In the genomic region with DNA sequence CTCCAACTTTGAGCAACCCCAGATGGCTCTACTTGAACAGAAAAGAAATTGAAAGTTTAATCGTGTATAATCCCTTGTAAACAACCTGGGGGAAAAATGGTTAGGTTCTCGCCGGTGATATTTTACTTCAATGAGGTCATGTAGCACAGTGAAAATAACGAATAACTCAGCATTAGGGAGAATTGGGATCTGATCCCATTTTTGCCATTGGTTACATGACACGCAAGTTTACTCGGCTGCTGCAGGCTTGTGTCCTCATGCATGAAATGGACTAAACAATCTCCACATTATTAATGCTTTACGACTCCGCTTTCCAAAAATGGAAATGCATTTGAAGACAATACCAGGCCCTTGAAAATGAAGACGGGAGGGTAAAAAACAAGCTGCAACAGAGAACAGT, we compare ENCODE assay signal across 11 cellular contexts. TPM values are rescaled to one million over a fixed set of nuclear protein-coding genes. Genes with fewer than 3 reads are reported as not detected.
A peak's percentile ranks its signal among the peaks of the same experiment; 100 is the strongest.
DNase-seq lines count a peak whose midpoint lies in the region; ATAC-seq, FAIRE-seq and TF ChIP-seq lines count a peak whose summit lies in the region.
"Had no signal": no experiment of that assay in that cellular context is flagged by ENCODE, and none has a peak within 500 bp of the region (broad histone marks: within the 10 kb centered on the region; RNA-seq: fewer than 3 reads in every experiment).

No MANE protein-coding gene starts in this region.

- WGBS in GM12878 (ENCODE audit: insufficient coverage, insufficient replicate concordance, low lambda C conversion rate, missing lambda C conversion rate) = 73% methylated on average over 9 of the region's 9 CpGs

- H3F3A ChIP-seq in neural progenitor cell (ENCODE audit: low read depth) = no peaks in the 10 kb centered on the region

- H3K27ac ChIP-seq in Karpas-422 (ENCODE audit: low read length) = peak overlapping the region; percentile 100
- H3K27ac ChIP-seq in GM12878 (ENCODE audit: control insufficient read depth, insufficient read depth) = no peak overlapping the region
- no peak overlapping the region for H3K27ac ChIP-seq in neural progenitor cell

- H3K79me2 ChIP-seq in Karpas-422 (ENCODE audit: low read length) (peaks cover 3% of the 10 kb centered on the region; the same call in 1 of the 2 replicates), GM12878 (ENCODE audit: control insufficient read depth, insufficient read depth, low read length) (no peaks in the 10 kb centered on the region), neural progenitor cell (ENCODE audit: low read depth) (no peaks in the 10 kb centered on the region)

- no peaks in the 10 kb centered on the region for H3K36me3 Mint-ChIP-seq in neural progenitor cell

- peak; percentile 41 for DNase-seq in G401 (ENCODE audit: low spot score)
- peak; percentile 55 for DNase-seq in Karpas-422
- DNase-seq in GM12878 (ENCODE audit: low read depth, low spot score) = no peak
- DNase-seq in neural progenitor cell (ENCODE audit: low spot score) = peak; percentile 13
- DNase-seq in iPS-NIHi11 (ENCODE audit: low spot score) = no peak
- DNase-seq: effector CD4-positive, alpha-beta T cell; NCI-H510A; posterior cingulate gyrus had no signal

- H3K9me2 ChIP-seq in Karpas-422 (replicated peaks; ENCODE audit: insufficient read depth, low read length) = no peaks in the 10 kb centered on the region

- peak overlapping the region; percentile 31 for H3K4me3 ChIP-seq in Karpas-422 (ENCODE audit: low read length)
- H3K4me3 ChIP-seq in GM12878 = peak overlapping the region; percentile 38; the same call in 1 of the 2 replicates
- no peak overlapping the region for H3K4me3 ChIP-seq in neural progenitor cell

- in situ Hi-C loops in G401 (cut with HindIII; ENCODE audit: low sequenced_read_pairs) = no loop called here
- in situ Hi-C loops in GM12878 (cut with MboI) = loop anchor here (5.0 to 25.0 kb wide), 2 partner anchors 138 to 598 kb away; a partner anchor contains a TSS

- no peak for FAIRE-seq in GM12878 (lab: Jason Lieb, UNC)
- FAIRE-seq: HepG2 had no signal

- H2AFZ ChIP-seq in Karpas-422 (ENCODE audit: low read length) = no peak overlapping the region
- H2AFZ ChIP-seq in GM12878 (ENCODE audit: control insufficient read depth, low read depth, low read length) = peak overlapping the region; percentile 36; the same call in 1 of the 2 replicates
- H2AFZ ChIP-seq in neural progenitor cell (replicated peaks) = no peak overlapping the region

- peak overlapping the region; percentile 56 for H3K4me2 ChIP-seq in Karpas-422 (ENCODE audit: low read depth, low read length, poor library complexity, severe bottlenecking)
- peak overlapping the region; percentile 67; the same call in 1 of the 2 replicates for H3K4me2 ChIP-seq in GM12878 (ENCODE audit: control insufficient read depth, insufficient read depth)
- no peak overlapping the region for H3K4me2 ChIP-seq in neural progenitor cell

- H3K4me1 ChIP-seq in Karpas-422 (ENCODE audit: low read length) = peaks cover 77% of the 10 kb centered on the region
- H3K4me1 ChIP-seq in GM12878 (ENCODE audit: control insufficient read depth, insufficient read depth, low read length) = peaks cover 24% of the 10 kb centered on the region
- no peaks in the 10 kb centered on the region for H3K4me1 ChIP-seq in neural progenitor cell

- TF ChIP-seq RAD21 in GM12878 (IDR thresholded peaks at IDR 0.05; ENCODE audit: insufficient read depth, low read depth, low read length) = no peak

- no peaks in the 10 kb centered on the region for H3K9me3 Mint-ChIP-seq in neural progenitor cell

- POLR2A ChIA-PET in GM12878 (lab: Charles Lee) = interaction anchor here (1.2 kb wide), 1 partner anchor 77 kb away, joined by 4 read pairs; no protein-coding TSS in a partner anchor

- H3K27me3 Mint-ChIP-seq in neural progenitor cell (ENCODE audit: insufficient read depth, low read depth) = no peaks in the 10 kb centered on the region

- SMC1A ChIA-PET in GM12878 (lab: Charles Lee; ENCODE audit: uncharacterized antibody, unreplicated experiment) = interaction anchor here (0.9 to 9.1 kb wide), 7 partner anchors 17 to 233 kb away, joined by 3 to 60 read pairs (median 4); a partner anchor contains a TSS

- no peaks in the 10 kb centered on the region for H3K36me3 ChIP-seq in Karpas-422 (ENCODE audit: insufficient read depth, low read length)
- H3K36me3 ChIP-seq in GM12878 (ENCODE audit: control insufficient read depth in 2 of 2, insufficient read depth in 2 of 2, low read length in 1 of 2) = no peaks in the 10 kb centered on the region
- H3K36me3 ChIP-seq in neural progenitor cell = no peaks in the 10 kb centered on the region

- TF ChIP-seq CTCF in GM12878 (IDR thresholded peaks at IDR 0.05 in 2 of 3, conservative IDR thresholded peaks at IDR 0.05 in 1 of 3; ENCODE audit: control insufficient read depth in 2 of 3, extremely low read depth in 1 of 3, insufficient read depth in 1 of 3, low read depth in 3 of 3, low read length in 3 of 3) = no peak
- TF ChIP-seq CTCF in neural progenitor cell (IDR thresholded peaks at IDR 0.05) = no peak

- H3K9me3 ChIP-seq in Karpas-422 (ENCODE audit: low read length) = no peaks in the 10 kb centered on the region
- H3K9me3 ChIP-seq in GM12878 (replicated peaks; ENCODE audit: control insufficient read depth, insufficient read depth, low read length) = no peaks in the 10 kb centered on the region
- no peaks in the 10 kb centered on the region for H3K9me3 ChIP-seq in neural progenitor cell (ENCODE audit: low read depth)

- intact Hi-C loops in GM12878 (cut with micrococcal nuclease; ENCODE audit: unreplicated experiment) = loop anchor here (2.0 to 5.0 kb wide), 2 partner anchors 42 to 112 kb away; no protein-coding TSS in a partner anchor

- ATAC-seq in GM12878 (no peak), HG03175 (IDR thresholded peaks at IDR 0.05; ENCODE audit: unreplicated experiment) (no peak), SK-N-SH treated with all-trans-retinoic acid at 6 μM for 48 hours (no peak)

- peaks cover 27% of the 10 kb centered on the region for H3K4me1 Mint-ChIP-seq in neural progenitor cell

- CTCF ChIA-PET in GM12878 (lab: Yijun Ruan, JAX) = interaction anchor here (0.9 to 4.9 kb wide), 18 partner anchors 10 to 259 kb away, joined by 3 to 33 read pairs (median 4); no protein-coding TSS in a partner anchor

- H3K4me3 Mint-ChIP-seq in neural progenitor cell = peak overlapping the region; percentile 60

- no TSS peak for BruUV-seq in GM12878 (replicated peaks; lab: Mats Ljungman, UMichigan)

- TF ChIP-seq POLR2A in GM12878 (IDR thresholded peaks at IDR 0.05; ENCODE audit: low read depth, low read length) = no peak

- RAD21 ChIA-PET in GM12878 (lab: Charles Lee; ENCODE audit: unreplicated experiment) = interaction anchor here (1.3 to 3.3 kb wide), 5 partner anchors 10 to 136 kb away, joined by 3 to 16 read pairs (median 5); a partner anchor contains a TSS

- H3K27me3 ChIP-seq in Karpas-422 (ENCODE audit: low read length) (no peaks in the 10 kb centered on the region), GM12878 (replicated peaks in 1 of 2; ENCODE audit: control insufficient read depth in 2 of 2, insufficient read depth in 2 of 2, low read length in 1 of 2) (no peaks in the 10 kb centered on the region), neural progenitor cell (peaks cover 22% of the 10 kb centered on the region)

- no peaks in the 10 kb centered on the region for H4K20me1 ChIP-seq in Karpas-422 (ENCODE audit: insufficient read depth, low read depth, low read length)
- no peaks in the 10 kb centered on the region for H4K20me1 ChIP-seq in GM12878 (ENCODE audit: control insufficient read depth, insufficient read depth)
- H4K20me1 ChIP-seq in neural progenitor cell (ENCODE audit: low read depth) = no peaks in the 10 kb centered on the region

- peak overlapping the region; percentile 46 for H3K9ac ChIP-seq in Karpas-422 (ENCODE audit: low read length)
- H3K9ac ChIP-seq in GM12878 (ENCODE audit: control insufficient read depth, insufficient read depth, low read length) = no peak overlapping the region
- no peak overlapping the region for H3K9ac ChIP-seq in neural progenitor cell

- TF ChIP-seq EP300 in GM12878 (IDR thresholded peaks at IDR 0.05; ENCODE audit: borderline replicate concordance in 1 of 2, control insufficient read depth in 1 of 2, low read depth in 2 of 2, low read length in 2 of 2) = no peak

- peak overlapping the region; percentile 73 for H3K27ac Mint-ChIP-seq in neural progenitor cell

TF ChIP-seq in GM12878, 131 proteins besides CTCF, POLR2A, EP300 and RAD21:
- TF ChIP-seq PAX5 (IDR thresholded peaks at IDR 0.05; ENCODE audit: borderline replicate concordance, low read depth, low read length) = no peak
- TF ChIP-seq MYC (IDR thresholded peaks at IDR 0.05; ENCODE audit: insufficient read depth, insufficient read length, insufficient replicate concordance, low read length, severe bottlenecking) = no peak

TF ChIP-seq in SK-N-SH treated with all-trans-retinoic acid at 6 μM for 48 hours, 23 proteins besides CTCF, POLR2A, EP300 and RAD21 (continues in another document):
- TF ChIP-seq ZC3H10 (CRISPR knock-in tag; IDR thresholded peaks at IDR 0.05) = no peak

RNA-seq across cellular contexts. Expression of a gene that starts 45.5 kb away (rescaled TPM):
- 4.6 and 4.7 TPM in 2 replicates for total RNA-seq in G401 (2014; rRNA removed; shearing (Covaris generic))
- 7.0 and 10.1 TPM in 2 replicates for total RNA-seq in Karpas-422 (2014; rRNA removed; shearing (Covaris generic); ENCODE audit: low replicate concordance)
- total RNA-seq in GM12878 (2013; cell fraction: nucleolus; rRNA removed) = 74.7 and 84.4 TPM in 2 replicates
- total RNA-seq in GM12878 (2014; rRNA removed) = 3.2 and 4.2 TPM in 2 replicates
- 8.7 and 9.8 TPM in 2 replicates for total RNA-seq in GM12878 (2014; rRNA removed; fragmentation: Illumina TruSeq; extraction: Trizol)
- 7.9 and 10.0 TPM in 2 replicates for total RNA-seq in GM12878 (2021)
- polyA plus RNA-seq in GM12878 (2011; ENCODE audit: low read depth) = 3.3 TPM
- polyA plus RNA-seq in GM12878 (2011; rRNA removed) = 4.3 and 7.9 TPM in 2 replicates
- polyA plus RNA-seq in GM12878 (2011; cell fraction: cytosol; rRNA removed) = 2.9 and 4.1 TPM in 2 replicates
- polyA plus RNA-seq in GM12878 (2011; cell fraction: nucleus; rRNA removed) = 8.1 and 8.6 TPM in 2 replicates
- polyA plus RNA-seq in GM12878 (2012) = 2.7 and 3.5 TPM in 2 replicates
- 1.9 and 2.5 TPM in 2 replicates for polyA plus RNA-seq in GM12878 (2014; fragmentation: Illumina TruSeq; extraction: Trizol)
- polyA plus RNA-seq in GM12878 (2014; fragmentation: Nextera tagmentation; extraction: Ambion mirVana) = under 1 TPM; 0.18 to 0.35 TPM
- polyA plus RNA-seq in GM12878 (2014; rRNA removed) = 1.5 and 4.8 TPM in 2 replicates
- 1 to 10 TPM; 2.2 to 2.9 TPM for polyA plus RNA-seq in GM12878 (2016; fragmentation: Nextera tagmentation; extraction: Ambion mirVana)
- 17.4 and 21.2 TPM in 2 replicates for polyA minus RNA-seq in GM12878 (2011; rRNA and poly(A)+ RNA removed)
- polyA minus RNA-seq in GM12878 (2011; cell fraction: cytosol; rRNA and poly(A)+ RNA removed) = 2.1 and 5.5 TPM in 2 replicates
- 22.5 and 33.1 TPM in 2 replicates for polyA minus RNA-seq in GM12878 (2011; cell fraction: nucleus; rRNA and poly(A)+ RNA removed)
- total RNA-seq in neural progenitor cell (ENCODE audit: low replicate concordance) = 5.4 and 5.6 TPM in 2 replicates

Comparison
In these comparisons a context has a peak if more than half of its experiments do, and no peak if none do; other contexts are left out.
1. DNase-seq: peak in G401 (single experiment), Karpas-422 (single experiment) and neural progenitor cell (single experiment); none in GM12878 (single experiment) and iPS-NIHi11 (single experiment).